8 cellular contexts compared by ENCODE assay signal in the genomic region with DNA sequence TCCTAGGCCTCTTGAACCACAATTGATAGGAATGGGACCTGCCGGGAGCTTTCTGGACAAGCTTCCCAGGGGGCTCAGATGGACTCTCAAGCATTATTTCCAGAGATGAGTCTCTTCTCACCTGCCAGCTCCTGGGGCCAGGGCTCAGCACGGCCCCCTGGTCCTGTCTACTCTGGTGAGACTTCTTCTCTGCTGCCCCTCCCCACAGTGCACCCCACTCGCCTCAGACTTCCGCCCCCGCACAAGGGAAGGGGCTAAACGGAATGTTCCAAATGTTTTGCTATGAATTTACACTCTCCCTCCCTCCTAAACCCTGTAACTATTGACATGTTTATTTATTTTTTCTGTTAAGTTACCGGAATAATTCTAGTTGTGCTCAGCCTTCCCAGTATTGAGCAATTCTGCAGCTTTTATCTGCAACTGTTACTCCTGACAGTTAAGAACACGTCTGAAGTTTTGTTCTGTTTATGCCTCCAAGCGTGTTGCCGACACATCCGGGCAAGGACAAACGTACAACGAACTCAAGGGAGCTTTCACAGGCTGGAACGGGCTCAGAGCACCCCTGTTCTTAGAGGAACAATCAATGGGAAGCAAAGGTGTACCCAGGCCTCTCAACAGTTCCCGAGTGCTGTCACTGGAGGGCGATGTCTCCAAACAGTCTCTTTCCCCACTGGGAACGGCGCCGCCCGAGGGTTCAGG. TPM values are rescaled to one million over a fixed set of nuclear protein-coding genes. Genes with fewer than 3 reads are reported as not detected.
DNase-seq lines count a peak whose midpoint lies in the region; ATAC-seq, FAIRE-seq and TF ChIP-seq lines count a peak whose summit lies in the region.

No MANE protein-coding gene starts in this region.

- peak; percentile 52 for DNase-seq in DMS53 treated with DMSO at 0.1 percent for 48 hours (lab: John Stamatoyannopoulos, UW; ENCODE audit: unreplicated experiment)
- DNase-seq in NCI-H748 (lab: John Stamatoyannopoulos, UW; ENCODE audit: unreplicated experiment) = peak; percentile 54
- peak; percentile 55 to 61 for DNase-seq in activated T-cell treated with anti-CD3 and anti-CD28 coated beads, Interleukin-2, amount 50 U/mL, for 72 hours
- peak; percentile 14 to 63 for DNase-seq in frontal cortex (ENCODE audit: low spot score in 2 of 2)

- no peaks in the 10 kb centered on the region for H3K4me1 ChIP-seq in parathyroid adenoma

- no peak overlapping the region for H3K4me3 Mint-ChIP-seq in activated T-cell treated with anti-CD3 and anti-CD28 coated beads, Interleukin-2, amount 50 U/mL, for 72 hours

- no peak overlapping the region for H3K4me3 ChIP-seq in parathyroid adenoma (ENCODE audit: low read depth, low read length)

- H3K4me2 ChIP-seq in parathyroid adenoma (ENCODE audit: low read length) = no peak overlapping the region

- H2AFZ ChIP-seq in parathyroid adenoma = no peak overlapping the region

- no peaks in the 10 kb centered on the region for H3K9me3 Mint-ChIP-seq in activated T-cell treated with anti-CD3 and anti-CD28 coated beads, Interleukin-2, amount 50 U/mL, for 72 hours

- H3K27ac ChIP-seq in parathyroid adenoma = no peak overlapping the region

- no peaks in the 10 kb centered on the region for H3K36me3 ChIP-seq in parathyroid adenoma (ENCODE audit: control insufficient read depth, insufficient read depth, low read length)

- TF ChIP-seq CTCF in parathyroid adenoma (IDR thresholded peaks at IDR 0.05) = peak; percentile 58

- H3K27me3 ChIP-seq in parathyroid adenoma (ENCODE audit: control insufficient read depth, insufficient read depth, low read length) = no peaks in the 10 kb centered on the region

- FAIRE-seq in frontal cortex (lab: Jason Lieb, UNC) = no peak

- H3K9ac ChIP-seq in parathyroid adenoma = no peak overlapping the region

- no peaks in the 10 kb centered on the region for H3K79me2 ChIP-seq in parathyroid adenoma

- H3K27me3 Mint-ChIP-seq in activated T-cell treated with anti-CD3 and anti-CD28 coated beads, Interleukin-2, amount 50 U/mL, for 72 hours (ENCODE audit: low read depth) = peaks cover 39% of the 10 kb centered on the region

- H3K9me3 ChIP-seq in parathyroid adenoma (ENCODE audit: control insufficient read depth, low read length) = no peaks in the 10 kb centered on the region

- no peaks in the 10 kb centered on the region for H3K36me3 Mint-ChIP-seq in activated T-cell treated with anti-CD3 and anti-CD28 coated beads, Interleukin-2, amount 50 U/mL, for 72 hours (ENCODE audit: insufficient read depth in 2 of 2)

- H3K27ac Mint-ChIP-seq in activated T-cell treated with anti-CD3 and anti-CD28 coated beads, Interleukin-2, amount 50 U/mL, for 72 hours = no peak overlapping the region

- peaks cover 16% of the 10 kb centered on the region for H3K4me1 Mint-ChIP-seq in activated T-cell treated with anti-CD3 and anti-CD28 coated beads, Interleukin-2, amount 50 U/mL, for 72 hours (ENCODE audit: low read depth)

- ATAC-seq in GM19372 (IDR thresholded peaks at IDR 0.05; ENCODE audit: low read depth, unreplicated experiment) (peak; percentile 88), HG03280 (IDR thresholded peaks at IDR 0.05; ENCODE audit: unreplicated experiment) (peak; percentile 78), HG02970 (IDR thresholded peaks at IDR 0.05; ENCODE audit: low FRiP score, unreplicated experiment) (no peak)
- peak; percentile 80 to 82 for ATAC-seq in activated T-cell treated with anti-CD3 and anti-CD28 coated beads, Interleukin-2, amount 50 U/mL, for 72 hours (replicated peaks in 1 of 2)

RNA-seq across cellular contexts. Expression of gene FHIP2A, which starts 55.2 kb away (rescaled TPM):
- total RNA-seq in activated T-cell treated with anti-CD3 and anti-CD28 coated beads, Interleukin-2, amount 50 U/mL, for 72 hours = 10 to 100 TPM; 20.4 to 25.6 TPM
- total RNA-seq in frontal cortex = 48.5 TPM
